16 cellular contexts compared by ENCODE assay signal in genomic region chr3:35624698-35625097, GRCh38. TPM values are rescaled to one million over a fixed set of nuclear protein-coding genes. Genes with fewer than 3 reads are reported as not detected.
DNase-seq lines count a peak whose midpoint lies in the region; ATAC-seq and TF ChIP-seq lines count a peak whose summit lies in the region.
"Had no signal": no experiment of that assay in that cellular context is flagged by ENCODE, and none has a peak within 500 bp of the region (broad histone marks: within the 10 kb centered on the region; RNA-seq: fewer than 3 reads in every experiment).

No MANE protein-coding gene starts in this region.

- no peaks in the 10 kb centered on the region for H3K36me3 Mint-ChIP-seq in activated CD4-positive, alpha-beta T cell treated with anti-CD3 and anti-CD28 coated beads for 36 hours (ENCODE audit: low read depth)
- no peaks in the 10 kb centered on the region for H3K36me3 Mint-ChIP-seq in Calu3 (ENCODE audit: insufficient read depth, unreplicated experiment)
- H3K36me3 Mint-ChIP-seq in natural killer cell: no peaks in the 10 kb centered on the region
- H3K36me3 Mint-ChIP-seq: CD8-positive, alpha-beta memory T cell had no signal

- DNase-seq in activated CD4-positive, alpha-beta T cell treated with anti-CD3 and anti-CD28 coated beads for 36 hours: no peak
- no peak for DNase-seq in activated CD4-positive, alpha-beta T cell treated with anti-CD3 and anti-CD28 coated beads, Interleukin-2, amount 50 U/mL, for 1 hour
- DNase-seq in DMS53 treated with DMSO at 0.1 percent for 48 hours (lab: John Stamatoyannopoulos, UW; ENCODE audit: unreplicated experiment) (peak; percentile 16), fibroblast of pulmonary artery (ENCODE audit: low read depth) (peak; percentile 38), renal cortical epithelial cell (ENCODE audit: low read depth) (peak; percentile 51), SIG-M5 (lab: John Stamatoyannopoulos, UW) (no peak), Calu3 (no peak), natural killer cell (no peak)
- DNase-seq: AML-193; Caco-2; CD8-positive, alpha-beta memory T cell; DMS79; H9; IMR-90 had no signal

- no peak overlapping the region for H3K4me3 Mint-ChIP-seq in activated CD4-positive, alpha-beta T cell treated with anti-CD3 and anti-CD28 coated beads for 36 hours
- H3K4me3 Mint-ChIP-seq in Calu3 (ENCODE audit: low read depth, unreplicated experiment) (no peak overlapping the region), natural killer cell (no peak overlapping the region)
- H3K4me3 Mint-ChIP-seq: CD8-positive, alpha-beta memory T cell; GM23338; H9 had no signal

- no TSS peak for BruUV-seq in Calu3 (replicated peaks; lab: Mats Ljungman, UMichigan)

- peak; percentile 36 for ATAC-seq in activated CD4-positive, alpha-beta T cell treated with anti-CD3 and anti-CD28 coated beads for 36 hours
- no peak for ATAC-seq in natural killer cell
- ATAC-seq: GM23338 had no signal

- CTCF ChIA-PET in activated CD4-positive, alpha-beta T cell treated with anti-CD3 and anti-CD28 coated beads for 36 hours (lab: Charles Lee): no interaction called here
- CTCF ChIA-PET in Calu3 (lab: Charles Lee): no interaction called here

- H3K9me3 Mint-ChIP-seq in activated CD4-positive, alpha-beta T cell treated with anti-CD3 and anti-CD28 coated beads for 36 hours (ENCODE audit: low read depth): no peaks in the 10 kb centered on the region
- peaks cover 2% of the 10 kb centered on the region for H3K9me3 Mint-ChIP-seq in Calu3 (ENCODE audit: low read depth, unreplicated experiment)
- peaks cover 12% of the 10 kb centered on the region in 2 donors for H3K9me3 Mint-ChIP-seq in natural killer cell
- H3K9me3 Mint-ChIP-seq: GM23338, H9 had no signal

- H3K4me1 Mint-ChIP-seq in activated CD4-positive, alpha-beta T cell treated with anti-CD3 and anti-CD28 coated beads for 36 hours: no peaks in the 10 kb centered on the region
- no peaks in the 10 kb centered on the region for H3K4me1 Mint-ChIP-seq in Calu3 (ENCODE audit: low read depth, unreplicated experiment)
- H3K4me1 Mint-ChIP-seq in natural killer cell: no peaks in the 10 kb centered on the region
- H3K4me1 Mint-ChIP-seq: CD8-positive, alpha-beta memory T cell; H9 had no signal

- TF ChIP-seq CTCF in fibroblast of pulmonary artery (IDR thresholded peaks at IDR 0.05; ENCODE audit: low read length, missing control alignments): no peak
- no peak for TF ChIP-seq CTCF in Calu3 (IDR thresholded peaks at IDR 0.05; ENCODE audit: unreplicated experiment)
- no peak for TF ChIP-seq CTCF in natural killer cell (IDR thresholded peaks at IDR 0.05)

- intact Hi-C loops in activated CD4-positive, alpha-beta T cell treated with anti-CD3 and anti-CD28 coated beads for 36 hours (cut with DNase I, micrococcal nuclease): no loop called here
- intact Hi-C loops in Calu3 (cut with micrococcal nuclease; ENCODE audit: unreplicated experiment) (no loop called here), natural killer cell (cut with micrococcal nuclease) (no loop called here)

- H3K27ac Mint-ChIP-seq in activated CD4-positive, alpha-beta T cell treated with anti-CD3 and anti-CD28 coated beads for 36 hours: no peak overlapping the region
- H3K27ac Mint-ChIP-seq in Calu3 (ENCODE audit: unreplicated experiment) (no peak overlapping the region), natural killer cell (no peak overlapping the region)
- H3K27ac Mint-ChIP-seq: CD8-positive, alpha-beta memory T cell; GM23338; H9 had no signal

- no peak overlapping the region for H3K4me3 ChIP-seq in fibroblast of pulmonary artery (replicated peaks; ENCODE audit: low read depth, low read length)
- H3K4me3 ChIP-seq: BLaER1, GM23338 had no signal

- H3K27me3 Mint-ChIP-seq in activated CD4-positive, alpha-beta T cell treated with anti-CD3 and anti-CD28 coated beads for 36 hours: no peaks in the 10 kb centered on the region
- H3K27me3 Mint-ChIP-seq in Calu3 (ENCODE audit: unreplicated experiment): no peaks in the 10 kb centered on the region
- H3K27me3 Mint-ChIP-seq in natural killer cell (ENCODE audit: low read depth in 2 of 2): no peaks in the 10 kb centered on the region
- H3K27me3 Mint-ChIP-seq: CD8-positive, alpha-beta memory T cell had no signal

- POLR2A ChIA-PET in activated CD4-positive, alpha-beta T cell treated with anti-CD3 and anti-CD28 coated beads for 36 hours (lab: Charles Lee): no interaction called here

RNA-seq across cellular contexts. Expression of gene ARPP21, which starts 14.6 kb away (rescaled TPM):
- total RNA-seq in activated CD4-positive, alpha-beta T cell treated with anti-CD3 and anti-CD28 coated beads for 36 hours: not detected
- 0.15 TPM in 1 of 2 replicates, not detected in the other for total RNA-seq in renal cortical epithelial cell
- not detected in 2 replicates for total RNA-seq in Calu3 (2022)
- not detected for total RNA-seq in natural killer cell
- total RNA-seq: Caco-2; CD8-positive, alpha-beta memory T cell; GM23338; H9; IMR-90 had no signal

Comparison
In these comparisons a context has a peak if more than half of its experiments do, and no peak if none do; other contexts are left out.
1. DNase-seq: peak in DMS53 treated with DMSO at 0.1 percent for 48 hours (single experiment), fibroblast of pulmonary artery (single experiment) and renal cortical epithelial cell (single experiment); none in activated CD4-positive, alpha-beta T cell treated with anti-CD3 and anti-CD28 coated beads for 36 hours (single experiment), activated CD4-positive, alpha-beta T cell treated with anti-CD3 and anti-CD28 coated beads, Interleukin-2, amount 50 U/mL, for 1 hour (single experiment), SIG-M5 (single experiment), Calu3 (single experiment) and natural killer cell (single experiment).